Comparison of ENCODE assay signal across 8 cellular contexts in the genomic region with DNA sequence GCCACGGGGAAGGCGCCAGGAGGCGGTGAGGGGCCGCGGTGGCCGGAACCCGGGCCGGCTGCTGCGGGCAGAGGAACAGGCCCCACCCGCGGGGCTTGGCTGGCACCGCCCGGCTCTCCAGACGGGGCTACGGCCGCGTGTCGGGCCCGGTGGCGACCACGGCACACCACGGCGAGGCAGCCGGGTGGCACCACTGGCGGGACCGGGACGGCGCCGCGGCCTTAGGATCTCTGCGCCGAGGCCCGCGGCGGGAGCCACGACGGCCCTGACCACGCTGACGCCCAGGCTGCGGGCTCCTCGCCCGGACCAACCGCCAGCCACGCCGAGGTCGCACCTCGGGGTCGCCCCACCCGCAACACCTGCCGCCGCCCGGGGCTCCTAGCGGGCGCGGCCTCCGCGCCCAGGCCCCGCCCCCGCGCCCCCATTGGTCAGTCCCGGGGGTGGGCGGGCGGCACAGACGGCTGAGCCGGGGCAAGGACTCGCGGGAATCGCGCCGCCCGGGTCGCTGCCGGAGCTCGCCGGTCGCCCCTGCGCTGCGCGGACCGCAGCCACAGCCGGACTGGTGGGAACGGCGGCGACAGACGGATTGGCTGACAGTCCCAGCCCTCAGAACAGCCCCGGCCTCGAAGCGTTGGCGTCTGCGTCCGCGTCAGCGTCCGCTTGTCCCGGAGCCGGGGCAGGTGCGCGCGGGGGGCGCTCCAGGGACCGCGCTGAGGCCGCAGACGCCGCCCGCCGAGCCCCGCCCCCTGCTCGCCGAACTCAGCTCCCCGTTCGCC. TPM values are rescaled to one million over a fixed set of nuclear protein-coding genes. Genes with fewer than 3 reads are reported as not detected.
DNase-seq lines count a peak whose midpoint lies in the region; ATAC-seq lines count a peak whose summit lies in the region.

A gene with protein sequence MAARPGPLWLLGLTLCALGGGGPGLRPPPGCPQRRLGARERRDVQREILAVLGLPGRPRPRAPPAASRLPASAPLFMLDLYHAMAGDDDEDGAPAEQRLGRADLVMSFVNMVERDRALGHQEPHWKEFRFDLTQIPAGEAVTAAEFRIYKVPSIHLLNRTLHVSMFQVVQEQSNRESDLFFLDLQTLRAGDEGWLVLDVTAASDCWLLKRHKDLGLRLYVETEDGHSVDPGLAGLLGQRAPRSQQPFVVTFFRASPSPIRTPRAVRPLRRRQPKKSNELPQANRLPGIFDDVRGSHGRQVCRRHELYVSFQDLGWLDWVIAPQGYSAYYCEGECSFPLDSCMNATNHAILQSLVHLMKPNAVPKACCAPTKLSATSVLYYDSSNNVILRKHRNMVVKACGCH (plus strand): TSS at position 491 of the 776 bp plus-strand sequence. CDS start 356 bp downstream, outside the sequence.

- intact Hi-C loops in left ventricle myocardium superior (cut with micrococcal nuclease): no loop called here

- H3K9me3 ChIP-seq in HUES6 (ENCODE audit: control insufficient read depth, insufficient read depth, low read depth, low read length) (no peaks in the 10 kb centered on the region), SJSA1 (replicated peaks) (peaks cover 8% of the 10 kb centered on the region), skeletal muscle satellite cell (replicated peaks; ENCODE audit: low read length) (no peaks in the 10 kb centered on the region)

- H3K36me3 ChIP-seq in HUES6 (ENCODE audit: control insufficient read depth, insufficient read depth, low read length) (peaks cover 7% of the 10 kb centered on the region), SJSA1 (peaks cover 16% of the 10 kb centered on the region), skeletal muscle satellite cell (ENCODE audit: insufficient read depth, low read length) (peaks cover 18% of the 10 kb centered on the region)

- H3K27me3 ChIP-seq in HUES6 (ENCODE audit: control insufficient read depth, insufficient read depth, low read length) (peaks cover 64% of the 10 kb centered on the region), SJSA1 (replicated peaks) (peaks cover 11% of the 10 kb centered on the region), skeletal muscle satellite cell (ENCODE audit: control insufficient read depth, insufficient read depth, low read length) (peaks cover 9% of the 10 kb centered on the region)

- H3K4me2 ChIP-seq in skeletal muscle satellite cell (ENCODE audit: low read length): peak within 1 kb of the TSS; percentile 82

- peak; percentile 45 for DNase-seq in CMK (ENCODE audit: low read depth)
- DNase-seq in SJSA1 (ENCODE audit: low read depth in 1 of 2, low spot score in 2 of 2): peak in 1 of 2 experiments; percentile 40
- peak; percentile 76 for DNase-seq in activated naive CD4-positive, alpha-beta T cell treated with Interleukin-2 at 50 U/mL for 16 hours
- peak; percentile 73 for DNase-seq in left ventricle myocardium superior
- DNase-seq in DMS114 treated with DMSO at 0.1 percent for 48 hours (lab: John Stamatoyannopoulos, UW; ENCODE audit: unreplicated experiment): no peak

- H3K4me3 ChIP-seq in HUES6 (ENCODE audit: low read depth, low read length): peak within 1 kb of the TSS; percentile 71
- peak within 1 kb of the TSS; percentile 40 for H3K4me3 ChIP-seq in SJSA1
- H3K4me3 ChIP-seq in skeletal muscle satellite cell (ENCODE audit: low read length): peak within 1 kb of the TSS; percentile 69

- H3K4me1 ChIP-seq in HUES6 (ENCODE audit: control insufficient read depth, insufficient read depth, low read length) (0 out of 2 replicates have a peak, but pooled peaks cover 5% of the 10 kb centered on the region), SJSA1 (replicated peaks) (peaks cover 12% of the 10 kb centered on the region), skeletal muscle satellite cell (ENCODE audit: control insufficient read depth, insufficient read depth, low read length) (peaks cover 19% of the 10 kb centered on the region)

- H3K9ac ChIP-seq in HUES6 (ENCODE audit: low read length) (no peak within 1 kb of the TSS), skeletal muscle satellite cell (ENCODE audit: low read depth, low read length) (no peak within 1 kb of the TSS)

- H3K27ac ChIP-seq in HUES6 (ENCODE audit: low read depth, low read length) (no peak within 1 kb of the TSS), SJSA1 (no peak within 1 kb of the TSS)

- peak; percentile 70 for ATAC-seq in GM19438 (IDR thresholded peaks at IDR 0.05; ENCODE audit: low read depth, unreplicated experiment)
- ATAC-seq in left ventricle myocardium superior: peak; percentile 75

RNA-seq across cellular contexts. Expression of the gene that starts here (rescaled TPM):
- total RNA-seq in SJSA1 (2014; rRNA removed; shearing (Covaris generic)): not detected in 2 replicates
- total RNA-seq in left ventricle myocardium superior: not detected
- under 0.01 TPM in 1 of 2 replicates, not detected in the other for total RNA-seq in skeletal muscle satellite cell (2012; rRNA removed)

Comparison
In these comparisons a context has a peak if more than half of its experiments do, and no peak if none do; other contexts are left out.
1. Peak in DNase-seq and ATAC-seq in left ventricle myocardium superior; RNA of the gene not detected or under 1 TPM.